In the genomic region with DNA sequence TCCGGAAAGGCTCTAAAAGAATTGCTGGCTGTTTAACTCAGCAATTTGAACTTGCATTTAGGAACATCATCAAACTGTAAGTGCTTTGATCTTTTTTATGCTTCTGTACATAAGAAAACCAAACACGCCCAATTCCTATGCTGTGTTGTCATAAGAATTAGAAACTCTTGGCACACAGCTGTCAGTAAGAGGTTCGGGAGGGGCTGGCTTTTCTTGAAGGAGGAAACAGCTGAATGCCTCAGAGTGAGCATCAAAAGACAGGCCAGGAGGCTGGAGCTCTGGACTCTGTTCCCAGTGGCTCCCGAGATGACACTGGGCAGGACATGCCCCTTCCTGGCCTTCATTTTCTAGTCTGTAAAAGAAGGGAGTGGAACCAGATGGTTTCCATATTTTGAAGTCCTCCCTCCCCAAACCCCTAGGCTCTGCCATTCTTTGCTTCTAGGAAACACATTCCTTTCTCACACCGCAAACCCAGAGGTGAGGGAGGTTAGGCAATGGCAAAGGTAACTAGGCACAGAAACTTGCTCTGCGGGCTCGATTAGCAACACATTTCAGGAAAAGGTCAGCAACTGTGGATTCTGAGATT, we compare ENCODE assay signal across 1 cellular context.
TF ChIP-seq lines count a peak whose summit lies in the region.

No MANE protein-coding gene starts in this region.

TF ChIP-seq in HepG2, 621 proteins besides CTCF, POLR2A, EP300 and RAD21 (continued from another document):
- TF ChIP-seq MAFK (conservative IDR thresholded peaks at IDR 0.05 in 1 of 2, IDR thresholded peaks at IDR 0.05 in 1 of 2; ENCODE audit: low read length in 2 of 2) (no peak), MIER2 (CRISPR knock-in tag; IDR thresholded peaks at IDR 0.05) (no peak), DR1 (CRISPR knock-in tag; IDR thresholded peaks at IDR 0.05) (no peak), MBD4 (IDR thresholded peaks at IDR 0.05; ENCODE audit: borderline replicate concordance, low read length) (no peak), NFE2 (CRISPR knock-in tag; IDR thresholded peaks at IDR 0.05) (no peak), SPEN (CRISPR knock-in tag; IDR thresholded peaks at IDR 0.05; ENCODE audit: low read depth) (no peak), NFE2L2 (IDR thresholded peaks at IDR 0.05; ENCODE audit: low read length) (no peak), NFYC (CRISPR knock-in tag; IDR thresholded peaks at IDR 0.05) (no peak), WIZ (CRISPR knock-in tag; IDR thresholded peaks at IDR 0.05) (no peak), HNRNPLL (IDR thresholded peaks at IDR 0.05; ENCODE audit: low read depth, low read length, poor library complexity, severe bottlenecking) (no peak), BCL6 (CRISPR knock-in tag; IDR thresholded peaks at IDR 0.05) (peak; percentile 92), RCOR2 (CRISPR knock-in tag; IDR thresholded peaks at IDR 0.05) (0 out of 2 replicates have a peak, but pooled peaks have one; percentile 22), ZNF772 (CRISPR knock-in tag; IDR thresholded peaks at IDR 0.05) (no peak)
TF ChIP-seq in HepG2: peak in this region for 21.
